Comparison of ENCODE assay signal across 30 cellular contexts in the genomic region with DNA sequence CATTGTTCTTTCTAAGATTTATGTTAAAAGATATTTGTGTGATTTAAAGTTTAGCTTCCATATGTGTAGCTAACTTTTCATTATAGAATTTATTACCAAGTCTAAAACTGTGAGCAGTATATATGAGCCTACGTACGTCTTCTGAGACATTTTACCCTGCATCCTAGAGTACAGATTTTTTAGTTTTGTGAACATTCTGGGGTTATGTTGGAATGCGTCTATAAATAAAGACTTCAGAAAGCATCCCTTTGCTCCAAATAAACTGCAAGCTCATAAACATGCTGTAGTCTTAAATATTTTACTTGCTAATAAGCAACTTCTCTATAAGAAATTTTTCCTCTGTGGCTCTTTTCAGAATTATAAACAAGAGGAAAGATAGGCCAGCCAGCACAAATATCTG.
"Had no signal": no experiment of that assay in that cellular context is flagged by ENCODE, and none has a peak within 500 bp of the region (broad histone marks: within the 10 kb centered on the region; RNA-seq: fewer than 3 reads in every experiment).

No MANE protein-coding gene starts in this region.

- H3K4me1 ChIP-seq: body of pancreas, breast epithelium had no signal

- H3K27ac ChIP-seq: adrenal gland, body of pancreas, breast epithelium, SJCRH30 had no signal

- H3K9ac ChIP-seq: SK-N-SH had no signal

- H3K9me2 ChIP-seq: SK-N-SH had no signal

- H3K27ac Mint-ChIP-seq: activated CD4-positive, alpha-beta T cell treated with anti-CD3 and anti-CD28 coated beads for 36 hours; activated CD4-positive, alpha-beta T cell treated with anti-CD3 and anti-CD28 coated beads, Interleukin-2, amount 10 ng/mL, durations not matched to agents 7 days and 5 days; activated CD8-positive, alpha-beta T cell treated with anti-CD3 and anti-CD28 coated beads, Interleukin-2, amount 10 ng/mL, durations not matched to agents 7 days and 5 days; activated naive CD4-positive, alpha-beta T cell treated with anti-CD3 and anti-CD28 coated beads for 36 hours; activated naive CD4-positive, alpha-beta T cell treated with anti-CD3 and anti-CD28 coated beads, Interleukin-2, amount 50 U/mL, for 72 hours; activated T-cell treated with anti-CD3 and anti-CD28 coated beads, Interleukin-2, amount 50 U/mL, for 24 hours; activated T-helper 1 cell treated with anti-CD3 and anti-CD28 coated beads, Interleukin-12 subunit alpha, Interleukin-12 subunit beta, Interleukin-2, Interleukin-4 antibody, amounts not matched to agents 30 ng/mL and 10 ng/mL and 1 ng/mL, durations not matched to agents 14 hours and 24 hours and 36 hours; T-helper 1 cell treated with Interleukin-12 subunit alpha and Interleukin-12 subunit beta and Interleukin-4 antibody, amounts not matched to agents 30 μg/mL and 1 μg/mL, for 36 hours; T-helper 2 cell treated with Interferon-gamma antibody and Interleukin-4, amounts not matched to agents 5 μg/mL and 100 μg/mL, for 36 hours had no signal

- H3K4me3 ChIP-seq: adrenal gland, body of pancreas, breast epithelium, SJCRH30 had no signal

- DNase-seq: activated CD4-positive, alpha-beta T cell treated with anti-CD3 and anti-CD28 coated beads for 36 hours; activated CD4-positive, alpha-beta T cell treated with anti-CD3 and anti-CD28 coated beads, Interleukin-2, amount 10 ng/mL, durations not matched to agents 7 days and 5 days; activated CD4-positive, alpha-beta T cell treated with anti-CD3 and anti-CD28 coated beads, Interleukin-2, amount 50 U/mL, for 48 hours; activated CD8-positive, alpha-beta T cell treated with anti-CD3 and anti-CD28 coated beads, Interleukin-2, amount 10 ng/mL, durations not matched to agents 7 days and 5 days; activated gamma-delta T cell treated with Interleukin-2 at 50 U/mL for 16 hours; activated naive CD4-positive, alpha-beta T cell treated with anti-CD3 and anti-CD28 coated beads for 36 hours; activated T-cell treated with anti-CD3 and anti-CD28 coated beads, Interleukin-2, amount 50 U/mL, for 24 hours; adrenal gland; body of pancreas; Karpas-422; NCI-H1048; NCI-H1105 treated with DMSO at 0.1 percent for 48 hours; NCI-H1436; NCI-H1694; NCI-H1930; NCI-H2081 treated with DMSO at 0.1 percent for 48 hours; NCI-H226; NCI-H446 treated with DMSO at 0.1 percent for 48 hours; NCI-H524; NCI-H69; SHP77; SJCRH30; SK-N-SH had no signal

- H3K27me3 ChIP-seq: adrenal gland, body of pancreas, breast epithelium, SJCRH30 had no signal

- H3K4me3 Mint-ChIP-seq: activated CD4-positive, alpha-beta T cell treated with anti-CD3 and anti-CD28 coated beads for 36 hours; activated CD4-positive, alpha-beta T cell treated with anti-CD3 and anti-CD28 coated beads, Interleukin-2, amount 10 ng/mL, durations not matched to agents 7 days and 5 days; activated CD8-positive, alpha-beta T cell treated with anti-CD3 and anti-CD28 coated beads, Interleukin-2, amount 10 ng/mL, durations not matched to agents 7 days and 5 days; activated naive CD4-positive, alpha-beta T cell treated with anti-CD3 and anti-CD28 coated beads for 36 hours; activated T-cell treated with anti-CD3 and anti-CD28 coated beads, Interleukin-2, amount 50 U/mL, for 24 hours; activated T-helper 1 cell treated with anti-CD3 and anti-CD28 coated beads, Interleukin-12 subunit alpha, Interleukin-12 subunit beta, Interleukin-2, Interleukin-4 antibody, amounts not matched to agents 30 ng/mL and 10 ng/mL and 1 ng/mL, durations not matched to agents 14 hours and 24 hours and 36 hours; T-helper 1 cell treated with Interleukin-12 subunit alpha and Interleukin-12 subunit beta and Interleukin-4 antibody, amounts not matched to agents 30 μg/mL and 1 μg/mL, for 36 hours; T-helper 2 cell treated with Interferon-gamma antibody and Interleukin-4, amounts not matched to agents 5 μg/mL and 100 μg/mL, for 36 hours had no signal

- H3K4me2 ChIP-seq: SK-N-SH had no signal

- H3K27me3 Mint-ChIP-seq: activated CD4-positive, alpha-beta T cell treated with anti-CD3 and anti-CD28 coated beads for 36 hours; activated CD4-positive, alpha-beta T cell treated with anti-CD3 and anti-CD28 coated beads, Interleukin-2, amount 10 ng/mL, durations not matched to agents 7 days and 5 days; activated T-cell treated with anti-CD3 and anti-CD28 coated beads, Interleukin-2, amount 50 U/mL, for 24 hours had no signal

- H3K36me3 ChIP-seq: adrenal gland, breast epithelium, SJCRH30 had no signal

- ATAC-seq: activated CD4-positive, alpha-beta T cell treated with anti-CD3 and anti-CD28 coated beads for 36 hours; activated CD4-positive, CD25-positive, alpha-beta regulatory T cell treated with anti-CD3 and anti-CD28 coated beads, Interleukin-2, amount 50 U/mL, for 24 hours; activated CD8-positive, alpha-beta T cell treated with anti-CD3 and anti-CD28 coated beads, Interleukin-2, amount 10 ng/mL, durations not matched to agents 7 days and 5 days; activated naive CD4-positive, alpha-beta T cell treated with anti-CD3 and anti-CD28 coated beads, Interleukin-2, amount 50 U/mL, for 72 hours; body of pancreas; Panc1 had no signal

- H3K9me3 ChIP-seq: adrenal gland, body of pancreas, breast epithelium, SJCRH30, SK-N-SH had no signal
